ENCODE assay signal across 5 cellular contexts in genomic region chrX:154590415-154590814, GRCh38. TPM values are rescaled to one million over a fixed set of nuclear protein-coding genes. Genes with fewer than 3 reads are reported as not detected.
"Had no signal": no experiment of that assay in that cellular context is flagged by ENCODE, and none has a peak within 500 bp of the region (broad histone marks: within the 10 kb centered on the region; RNA-seq: fewer than 3 reads in every experiment).

No MANE protein-coding gene starts in this region.

RNA-seq across cellular contexts. Expression of gene CTAG1A, which starts 5.5 kb away (rescaled TPM):
- total RNA-seq: NCI-H460; Right ventricle myocardium inferior; RPMI7951; SJCRH30; T-helper 1 cell treated with Interleukin-12 subunit alpha and Interleukin-12 subunit beta and Interleukin-4 antibody, amounts not matched to agents 30 ng/mL and 1 ng/mL, for 36 hours had no signal

RNA-seq across cellular contexts. Expression of gene CTAG1B, which starts 28.7 kb away (rescaled TPM):
- total RNA-seq: NCI-H460; Right ventricle myocardium inferior; RPMI7951; SJCRH30; T-helper 1 cell treated with Interleukin-12 subunit alpha and Interleukin-12 subunit beta and Interleukin-4 antibody, amounts not matched to agents 30 ng/mL and 1 ng/mL, for 36 hours had no signal
